ENCODE assay signal across 1 cellular context in the genomic region with DNA sequence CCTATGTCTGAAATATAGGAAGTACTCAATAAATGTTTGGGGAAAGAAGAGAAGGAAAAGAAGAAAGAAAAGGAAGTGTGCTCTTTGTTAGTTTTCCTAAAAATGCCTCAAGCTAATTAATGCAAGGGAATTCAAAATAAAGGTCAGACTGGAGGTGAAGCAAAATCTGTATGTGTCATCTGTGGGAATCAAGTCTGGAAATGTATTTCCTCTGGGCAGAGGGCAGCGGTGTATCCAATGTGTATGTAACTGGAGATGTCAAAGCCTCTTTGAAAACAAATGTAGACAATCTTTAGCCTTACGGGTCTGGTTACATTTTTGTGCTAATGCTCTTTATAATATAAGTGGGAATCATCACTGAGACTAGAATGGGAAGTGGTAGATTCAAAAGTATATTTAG.
TF ChIP-seq lines count a peak whose summit lies in the region.

No MANE protein-coding gene starts in this region.

TF ChIP-seq in GM23338, 12 proteins besides CTCF, POLR2A, EP300 and RAD21 (continued from another document):
- TF ChIP-seq, protein P1, sequence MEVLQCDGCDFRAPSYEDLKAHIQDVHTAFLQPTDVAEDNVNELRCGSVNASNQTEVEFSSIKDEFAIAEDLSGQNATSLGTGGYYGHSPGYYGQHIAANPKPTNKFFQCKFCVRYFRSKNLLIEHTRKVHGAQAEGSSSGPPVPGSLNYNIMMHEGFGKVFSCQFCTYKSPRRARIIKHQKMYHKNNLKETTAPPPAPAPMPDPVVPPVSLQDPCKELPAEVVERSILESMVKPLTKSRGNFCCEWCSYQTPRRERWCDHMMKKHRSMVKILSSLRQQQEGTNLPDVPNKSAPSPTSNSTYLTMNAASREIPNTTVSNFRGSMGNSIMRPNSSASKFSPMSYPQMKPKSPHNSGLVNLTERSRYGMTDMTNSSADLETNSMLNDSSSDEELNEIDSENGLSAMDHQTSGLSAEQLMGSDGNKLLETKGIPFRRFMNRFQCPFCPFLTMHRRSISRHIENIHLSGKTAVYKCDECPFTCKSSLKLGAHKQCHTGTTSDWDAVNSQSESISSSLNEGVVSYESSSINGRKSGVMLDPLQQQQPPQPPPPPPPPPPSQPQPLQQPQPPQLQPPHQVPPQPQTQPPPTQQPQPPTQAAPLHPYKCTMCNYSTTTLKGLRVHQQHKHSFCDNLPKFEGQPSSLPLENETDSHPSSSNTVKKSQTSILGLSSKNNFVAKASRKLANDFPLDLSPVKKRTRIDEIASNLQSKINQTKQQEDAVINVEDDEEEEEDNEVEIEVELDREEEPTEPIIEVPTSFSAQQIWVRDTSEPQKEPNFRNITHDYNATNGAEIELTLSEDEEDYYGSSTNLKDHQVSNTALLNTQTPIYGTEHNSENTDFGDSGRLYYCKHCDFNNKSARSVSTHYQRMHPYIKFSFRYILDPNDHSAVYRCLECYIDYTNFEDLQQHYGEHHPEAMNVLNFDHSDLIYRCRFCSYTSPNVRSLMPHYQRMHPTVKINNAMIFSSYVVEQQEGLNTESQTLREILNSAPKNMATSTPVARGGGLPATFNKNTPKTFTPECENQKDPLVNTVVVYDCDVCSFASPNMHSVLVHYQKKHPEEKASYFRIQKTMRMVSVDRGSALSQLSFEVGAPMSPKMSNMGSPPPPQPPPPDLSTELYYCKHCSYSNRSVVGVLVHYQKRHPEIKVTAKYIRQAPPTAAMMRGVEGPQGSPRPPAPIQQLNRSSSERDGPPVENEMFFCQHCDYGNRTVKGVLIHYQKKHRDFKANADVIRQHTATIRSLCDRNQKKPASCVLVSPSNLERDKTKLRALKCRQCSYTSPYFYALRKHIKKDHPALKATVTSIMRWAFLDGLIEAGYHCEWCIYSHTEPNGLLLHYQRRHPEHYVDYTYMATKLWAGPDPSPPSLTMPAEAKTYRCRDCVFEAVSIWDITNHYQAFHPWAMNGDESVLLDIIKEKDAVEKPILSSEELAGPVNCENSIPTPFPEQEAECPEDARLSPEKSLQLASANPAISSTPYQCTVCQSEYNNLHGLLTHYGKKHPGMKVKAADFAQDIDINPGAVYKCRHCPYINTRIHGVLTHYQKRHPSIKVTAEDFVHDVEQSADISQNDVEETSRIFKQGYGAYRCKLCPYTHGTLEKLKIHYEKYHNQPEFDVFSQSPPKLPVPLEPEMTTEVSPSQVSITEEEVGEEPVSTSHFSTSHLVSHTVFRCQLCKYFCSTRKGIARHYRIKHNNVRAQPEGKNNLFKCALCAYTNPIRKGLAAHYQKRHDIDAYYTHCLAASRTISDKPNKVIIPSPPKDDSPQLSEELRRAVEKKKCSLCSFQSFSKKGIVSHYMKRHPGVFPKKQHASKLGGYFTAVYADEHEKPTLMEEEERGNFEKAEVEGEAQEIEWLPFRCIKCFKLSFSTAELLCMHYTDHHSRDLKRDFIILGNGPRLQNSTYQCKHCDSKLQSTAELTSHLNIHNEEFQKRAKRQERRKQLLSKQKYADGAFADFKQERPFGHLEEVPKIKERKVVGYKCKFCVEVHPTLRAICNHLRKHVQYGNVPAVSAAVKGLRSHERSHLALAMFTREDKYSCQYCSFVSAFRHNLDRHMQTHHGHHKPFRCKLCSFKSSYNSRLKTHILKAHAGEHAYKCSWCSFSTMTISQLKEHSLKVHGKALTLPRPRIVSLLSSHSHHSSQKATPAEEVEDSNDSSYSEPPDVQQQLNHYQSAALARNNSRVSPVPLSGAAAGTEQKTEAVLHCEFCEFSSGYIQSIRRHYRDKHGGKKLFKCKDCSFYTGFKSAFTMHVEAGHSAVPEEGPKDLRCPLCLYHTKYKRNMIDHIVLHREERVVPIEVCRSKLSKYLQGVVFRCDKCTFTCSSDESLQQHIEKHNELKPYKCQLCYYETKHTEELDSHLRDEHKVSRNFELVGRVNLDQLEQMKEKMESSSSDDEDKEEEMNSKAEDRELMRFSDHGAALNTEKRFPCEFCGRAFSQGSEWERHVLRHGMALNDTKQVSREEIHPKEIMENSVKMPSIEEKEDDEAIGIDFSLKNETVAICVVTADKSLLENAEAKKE (CRISPR knock-in tag; IDR thresholded peaks at IDR 0.05), result no peak
- TF ChIP-seq ZNF114 (CRISPR knock-in tag; IDR thresholded peaks at IDR 0.05) (no peak), NANOG (IDR thresholded peaks at IDR 0.05; ENCODE audit: borderline replicate concordance) (no peak), ETS1 (IDR thresholded peaks at IDR 0.05) (no peak), POLR2AphosphoS5 (IDR thresholded peaks at IDR 0.05; ENCODE audit: low read depth) (no peak)
